15 cellular contexts compared by ENCODE assay signal in genomic region chr4:67684839-67685531, GRCh38. TPM values are rescaled to one million over a fixed set of nuclear protein-coding genes. Genes with fewer than 3 reads are reported as not detected.
DNase-seq lines count a peak whose midpoint lies in the region; TF ChIP-seq lines count a peak whose summit lies in the region.
"Had no signal": no experiment of that assay in that cellular context is flagged by ENCODE, and none has a peak within 500 bp of the region (broad histone marks: within the 10 kb centered on the region; RNA-seq: fewer than 3 reads in every experiment).

No MANE protein-coding gene starts in this region.

- H3K9me3 Mint-ChIP-seq in MCF 10A (ENCODE audit: unreplicated experiment), result no peaks in the 10 kb centered on the region
- no peaks in the 10 kb centered on the region for H3K9me3 Mint-ChIP-seq in chondrocyte (ENCODE audit: low read depth)
- H3K9me3 Mint-ChIP-seq: nephron progenitor cell had no signal

- no peak for TF ChIP-seq EP300 in sigmoid colon (IDR thresholded peaks at IDR 0.05)

- no peak overlapping the region for H3K9ac ChIP-seq in mammary epithelial cell (ENCODE audit: insufficient read depth, low read length)

- H3K36me3 ChIP-seq in mammary epithelial cell (ENCODE audit: insufficient read depth, low read length) (peaks cover 19% of the 10 kb centered on the region), sigmoid colon (peaks cover 0 to 15% (median 2%) of the 10 kb centered on the region in 4 donors)

- CTCF ChIA-PET in mammary epithelial cell (lab: Charles Lee; ENCODE audit: low non-redundant PET) (no interaction called here), MCF 10A (lab: Yijun Ruan, JAX) (no interaction called here)

- H3K27me3 ChIP-seq in mammary epithelial cell (ENCODE audit: insufficient read depth, low read length) (no peaks in the 10 kb centered on the region), sigmoid colon (no peaks in the 10 kb centered on the region)

- no peaks in the 10 kb centered on the region for H3K9me3 ChIP-seq in mammary epithelial cell (replicated peaks; ENCODE audit: insufficient read depth, low read length)
- no peaks in the 10 kb centered on the region for H3K9me3 ChIP-seq in sigmoid colon

- H2AFZ ChIP-seq in mammary epithelial cell (ENCODE audit: low read depth, low read length), result no peak overlapping the region

- BruUV-seq in mammary epithelial cell (replicated peaks; lab: Mats Ljungman, UMichigan), result no TSS peak
- BruUV-seq in MCF 10A (replicated peaks; lab: Mats Ljungman, UMichigan), result no TSS peak

- WGBS in mammary epithelial cell (ENCODE audit: low coverage, missing lambda C conversion rate), result 100% methylated on average over 1 of the region's 1 CpG
- WGBS in sigmoid colon, 2 donors, result 79 to 81% methylated on average over 1 of the region's 1 CpG

- H3K36me3 Mint-ChIP-seq in MCF 10A (ENCODE audit: insufficient read depth, unreplicated experiment) (peaks cover 34% of the 10 kb centered on the region), chondrocyte (ENCODE audit: low read depth) (no peaks in the 10 kb centered on the region)

- no peak overlapping the region for H3K4me3 Mint-ChIP-seq in MCF 10A (ENCODE audit: unreplicated experiment)
- H3K4me3 Mint-ChIP-seq in chondrocyte (ENCODE audit: unreplicated experiment), result no peak overlapping the region
- H3K4me3 Mint-ChIP-seq: nephron progenitor cell had no signal

- dilution Hi-C loops in mammary epithelial cell (cut with HindIII; ENCODE audit: low sequenced_read_pairs), result no loop called here

- no peaks in the 10 kb centered on the region for H4K20me1 ChIP-seq in mammary epithelial cell (ENCODE audit: insufficient read depth, low read length)

- DNase-seq in mammary epithelial cell, result peak; percentile 79
- DNase-seq in MCF 10A (ENCODE audit: unreplicated experiment), result no peak
- DNase-seq in HS-5 (ENCODE audit: low read depth), result peak; percentile 14
- DNase-seq in chondrocyte (ENCODE audit: low spot score), result no peak
- DNase-seq in stromal cell of bone marrow (ENCODE audit: low read depth), result peak; percentile 33
- DNase-seq in sigmoid colon, result no peak
- no peak for DNase-seq in COR-L47 (lab: John Stamatoyannopoulos, UW)
- no peak for DNase-seq in NCI-H2107 treated with DMSO at 0.1 percent for 48 hours (lab: John Stamatoyannopoulos, UW; ENCODE audit: unreplicated experiment)
- DNase-seq: activated effector memory CD4-positive, alpha-beta T cell treated with Interleukin-2 at 50 U/mL for 16 hours; C1 segment of cervical spinal cord; effector memory CD4-positive, alpha-beta T cell; NCI-H1417; nephron progenitor cell; substantia nigra; T1000 had no signal

- no peak overlapping the region for H3K27ac Mint-ChIP-seq in MCF 10A (ENCODE audit: low read depth, unreplicated experiment)
- H3K27ac Mint-ChIP-seq in chondrocyte (ENCODE audit: unreplicated experiment), result peak overlapping the region; percentile 47
- H3K27ac Mint-ChIP-seq: nephron progenitor cell had no signal

- no peak overlapping the region for H3K4me3 ChIP-seq in mammary epithelial cell (replicated peaks in 1 of 3; ENCODE audit: insufficient read depth in 1 of 3, low read depth in 2 of 3, low read length in 3 of 3)
- no peak overlapping the region for H3K4me3 ChIP-seq in sigmoid colon

- H3K27me3 Mint-ChIP-seq in MCF 10A (ENCODE audit: insufficient read depth, unreplicated experiment) (no peaks in the 10 kb centered on the region), chondrocyte (ENCODE audit: low read depth) (no peaks in the 10 kb centered on the region)

- no peak for TF ChIP-seq POLR2A in sigmoid colon (IDR thresholded peaks at IDR 0.05)

- H3K4me1 Mint-ChIP-seq in MCF 10A (ENCODE audit: insufficient read depth, unreplicated experiment) (peaks cover 17% of the 10 kb centered on the region), chondrocyte (ENCODE audit: low read depth) (peaks cover 29% of the 10 kb centered on the region)
- H3K4me1 Mint-ChIP-seq: nephron progenitor cell had no signal

- peak overlapping the region; percentile 42 for H3K4me2 ChIP-seq in mammary epithelial cell (ENCODE audit: insufficient read depth, low read depth, low read length)

- H3K27ac ChIP-seq in mammary epithelial cell (ENCODE audit: insufficient read depth, low read depth, low read length) (peak overlapping the region; percentile 51), sigmoid colon (no peak overlapping the region)

- in situ Hi-C loops in mammary epithelial cell (cut with MboI; ENCODE audit: low sequenced_read_pairs in 2 of 2), result no loop called here

- peaks cover 27% of the 10 kb centered on the region for H3K4me1 ChIP-seq in mammary epithelial cell (ENCODE audit: insufficient read depth, low read length)
- no peaks in the 10 kb centered on the region for H3K4me1 ChIP-seq in sigmoid colon

- intact Hi-C loops in mammary epithelial cell (cut with micrococcal nuclease) (no loop called here), MCF 10A (cut with micrococcal nuclease) (no loop called here), sigmoid colon (cut with DNase I) (no loop called here)

- peaks cover 84% of the 10 kb centered on the region for H3K79me2 ChIP-seq in mammary epithelial cell (ENCODE audit: insufficient read depth, low read length)

- TF ChIP-seq CTCF in mammary epithelial cell (conservative IDR thresholded peaks at IDR 0.05 in 1 of 2, IDR thresholded peaks at IDR 0.05 in 1 of 2; ENCODE audit: extremely low read depth in 1 of 2, insufficient read depth in 1 of 2, low read depth in 1 of 2, low read length in 2 of 2) (no peak), MCF 10A (IDR thresholded peaks at IDR 0.05; ENCODE audit: unreplicated experiment) (no peak), chondrocyte (IDR thresholded peaks at IDR 0.05) (no peak), sigmoid colon (IDR thresholded peaks at IDR 0.05) (no peak)

- POLR2A ChIA-PET in MCF 10A (lab: Yijun Ruan, JAX), result no interaction called here

RNA-seq across cellular contexts. Expression of gene UBA6, which starts 16.0 kb away (rescaled TPM):
- total RNA-seq in mammary epithelial cell, result 100 to 1,000 TPM; 178 to 203 TPM
- polyA plus RNA-seq in mammary epithelial cell, result 143 TPM
- 130 TPM for polyA minus RNA-seq in mammary epithelial cell
- 83.1 and 97.4 TPM in 2 replicates for total RNA-seq in MCF 10A (2022)
- total RNA-seq in chondrocyte, result 61.7 to 78.5 TPM (median 68.0 TPM) in 3 replicates
- total RNA-seq in sigmoid colon, result 10 to 100 TPM; 22.8 to 85.0 (median 28.5) TPM
- 10 to 100 TPM in 2 of 3 donors, 1 to 10 TPM in 1; 4.2 to 17.9 (median 14.1) TPM for polyA plus RNA-seq in sigmoid colon

Comparison
In these comparisons a context has a peak if more than half of its experiments do, and no peak if none do; other contexts are left out.
1. DNase-seq: peak in mammary epithelial cell (single experiment), HS-5 (single experiment) and stromal cell of bone marrow (single experiment); none in MCF 10A (single experiment), chondrocyte (single experiment), sigmoid colon (single experiment), COR-L47 (single experiment) and NCI-H2107 treated with DMSO at 0.1 percent for 48 hours (single experiment).